In the genomic region with DNA sequence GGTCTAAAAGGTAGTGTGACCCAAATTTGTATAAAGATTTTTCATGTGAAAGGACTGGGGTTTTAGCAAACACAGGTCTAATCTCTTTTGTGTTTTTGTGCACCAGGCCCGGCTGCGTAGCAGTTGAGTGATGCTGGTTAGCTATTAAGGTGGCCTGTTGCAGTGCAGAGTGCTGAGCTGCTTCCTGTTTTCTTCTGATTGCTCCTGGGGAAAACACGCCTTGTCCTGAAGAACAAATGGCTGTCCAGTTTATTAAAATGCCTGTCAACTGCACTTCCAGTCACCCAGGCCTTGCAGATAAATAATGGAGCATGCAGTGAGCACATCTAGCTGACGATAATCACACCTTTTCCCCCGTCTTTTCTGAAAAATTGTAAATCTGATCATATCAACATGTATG, we compare ENCODE assay signal across 8 cellular contexts. TPM values are rescaled to one million over a fixed set of nuclear protein-coding genes. Genes with fewer than 3 reads are reported as not detected.
A peak's percentile ranks its signal among the peaks of the same experiment; 100 is the strongest.
DNase-seq lines count a peak whose midpoint lies in the region; ATAC-seq, FAIRE-seq and TF ChIP-seq lines count a peak whose summit lies in the region.

No MANE protein-coding gene starts in this region.

- no peaks in the 10 kb centered on the region for H3K9me3 ChIP-seq in HepG2 (ENCODE audit: low read length)

- peak; percentile 73 for FAIRE-seq in HepG2 (lab: Jason Lieb, UNC)

- H3K27ac ChIP-seq in coronary artery (peak overlapping the region; percentile 95 to 99), HepG2 (ENCODE audit: extremely low read length, insufficient read depth, low read length) (peak overlapping the region; percentile 93)

- BruUV-seq in HepG2 (replicated peaks; lab: Mats Ljungman, UMichigan): no TSS peak

- no peak for TF ChIP-seq EP300 in HepG2 (IDR thresholded peaks at IDR 0.05; ENCODE audit: low read depth in 2 of 2, low read length in 2 of 2)
- TF ChIP-seq EP300 in HepG2 (CRISPR knock-in tag; IDR thresholded peaks at IDR 0.05; ENCODE audit: borderline replicate concordance): no peak

- no peak for TF ChIP-seq RAD21 in HepG2 (CRISPR knock-in tag; IDR thresholded peaks at IDR 0.05)

- TF ChIP-seq CTCF in coronary artery (IDR thresholded peaks at IDR 0.05) (no peak), HepG2 (CRISPR knock-in tag; IDR thresholded peaks at IDR 0.05) (no peak)

- H3K9ac ChIP-seq in HepG2 (ENCODE audit: insufficient read depth, low read depth, low read length): peak overlapping the region; percentile 94

- TF ChIP-seq POLR2A in HepG2 (IDR thresholded peaks at IDR 0.05; ENCODE audit: insufficient read depth in 1 of 2, low read depth in 2 of 2, low read length in 2 of 2): peak; percentile 64 to 75

- H3K4me1 ChIP-seq in HepG2 (ENCODE audit: insufficient read depth, low read length): peaks cover 18% of the 10 kb centered on the region

- H2AFZ ChIP-seq in HepG2 (ENCODE audit: low read length): no peak overlapping the region

- peak; percentile 51 for ATAC-seq in GM19023 (IDR thresholded peaks at IDR 0.05; ENCODE audit: unreplicated experiment)
- peak; percentile 67 for ATAC-seq in HG03159 (IDR thresholded peaks at IDR 0.05; ENCODE audit: unreplicated experiment)
- peak; percentile 82 for ATAC-seq in HepG2

- H3K27me3 ChIP-seq in HepG2 (ENCODE audit: control insufficient read depth in 1 of 2, insufficient read depth in 2 of 2, low read length in 2 of 2): no peaks in the 10 kb centered on the region; a peak in 1 of 5 replicates

- in situ Hi-C loops in HepG2 (cut with HindIII; ENCODE audit: extremely low pct_ligation_motif_present, low pct_unique_long_range_greater_than_20kb): loop anchor here (10.0 kb wide), 1 partner anchor 636 kb away; no protein-coding TSS in a partner anchor

- under 1% methylated on average over 5 of the region's 5 CpGs for WGBS in HepG2 (ENCODE audit: low lambda C conversion rate)

- H3K4me2 ChIP-seq in HepG2 (ENCODE audit: low read depth, low read length): peak overlapping the region; percentile 82

- DNase-seq in AML-193 (lab: John Stamatoyannopoulos, UW): peak; percentile 79 to 90
- DNase-seq in NCI-H345 treated with DMSO at 0.1 percent for 48 hours (lab: John Stamatoyannopoulos, UW; ENCODE audit: unreplicated experiment): peak; percentile 86
- DNase-seq in activated CD4-positive, CD25-positive, alpha-beta regulatory T cell treated with anti-CD3 and anti-CD28 coated beads, Interleukin-2, amount 50 U/mL, for 16 hours (ENCODE audit: low read depth, low spot score): peak; percentile 47
- DNase-seq in coronary artery (ENCODE audit: low spot score): peak; percentile 89
- peak; percentile 95 for DNase-seq in HepG2 (ENCODE audit: low spot score)
- DNase-seq in stimulated activated CD4-positive, alpha-beta T cell treated with anti-CD3 and anti-CD28 coated beads, Interleukin-4, amount 100 ng/mL, for 4 hours: peak; percentile 42 to 56

- no peaks in the 10 kb centered on the region for H3K36me3 ChIP-seq in HepG2 (replicated peaks in 1 of 2; ENCODE audit: control insufficient read depth in 1 of 2, insufficient read depth in 2 of 2, low read length in 2 of 2)

- peaks cover 24% of the 10 kb centered on the region for H3K79me2 ChIP-seq in HepG2 (ENCODE audit: insufficient read depth, low read length)

- peaks cover 3% of the 10 kb centered on the region; the same call in 1 of the 2 replicates for H4K20me1 ChIP-seq in HepG2 (ENCODE audit: insufficient read depth, low read length)

- CTCF ChIA-PET in HepG2 (lab: Yijun Ruan, JAX; ENCODE audit: low intra/inter-chr PET ratio, low total read pairs): interaction anchor here (1.8 kb wide), 1 partner anchor 83 kb away, joined by 7 read pairs; no protein-coding TSS in a partner anchor

- peak overlapping the region; percentile 84 for H3K4me3 ChIP-seq in coronary artery
- peak overlapping the region; percentile 80 to 97 (median 93) for H3K4me3 ChIP-seq in HepG2 (replicated peaks in 1 of 3; ENCODE audit: insufficient read depth in 1 of 3, low read depth in 2 of 3, low read length in 3 of 3)

- intact Hi-C loops in HepG2 (cut with micrococcal nuclease; ENCODE audit: unreplicated experiment): loop anchor here (1.0 to 10.0 kb wide), 5 partner anchors 70 to 722 kb away; a partner anchor contains a TSS

- POLR2A ChIA-PET in HepG2 (lab: Yijun Ruan, JAX): interaction anchor here (0.6 to 3.5 kb wide), 10 partner anchors 8 to 1321 kb away, joined by 3 to 48 read pairs (median 10); a partner anchor contains a TSS

RNA-seq across cellular contexts. Expression of a gene that starts 1.8 kb away (rescaled TPM):
- total RNA-seq in HepG2 (2016; rRNA removed; fragmentation: Illumina TruSeq; extraction: Trizol): 25.8 and 33.0 TPM in 2 replicates
- 9.6 and 12.2 TPM in 2 replicates for total RNA-seq in HepG2 (2016; cell fraction: cytosol; rRNA removed; fragmentation: Illumina TruSeq; extraction: Trizol; ENCODE audit: low read depth)
- total RNA-seq in HepG2 (2016; cell fraction: insoluble cytoplasmic fraction; rRNA removed; fragmentation: Illumina TruSeq; extraction: Trizol): 23.0 and 30.3 TPM in 2 replicates
- 27.0 and 27.8 TPM in 2 replicates for total RNA-seq in HepG2 (2016; cell fraction: membrane; rRNA removed; fragmentation: Illumina TruSeq; extraction: Trizol)
- 15.5 and 15.9 TPM in 2 replicates for total RNA-seq in HepG2 (2016; cell fraction: nucleus; rRNA removed; fragmentation: Illumina TruSeq; extraction: Trizol)
- 21.8 and 22.2 TPM in 2 replicates for polyA plus RNA-seq in HepG2 (2011; rRNA removed)
- polyA plus RNA-seq in HepG2 (2011; cell fraction: cytosol; rRNA removed): 13.2 and 19.2 TPM in 2 replicates
- 10.1 and 13.8 TPM in 2 replicates for polyA plus RNA-seq in HepG2 (2011; cell fraction: nucleus; rRNA removed)
- polyA plus RNA-seq in HepG2 (2012): 22.3 and 23.1 TPM in 2 replicates
- polyA plus RNA-seq in HepG2 (2016; cell fraction: cytosol; fragmentation: Illumina TruSeq; extraction: Trizol; ENCODE audit: low read depth): 15.5 and 15.7 TPM in 2 replicates
- 39.8 and 40.4 TPM in 2 replicates for polyA plus RNA-seq in HepG2 (2016; cell fraction: insoluble cytoplasmic fraction; fragmentation: Illumina TruSeq; extraction: Trizol; ENCODE audit: low read depth)
- 26.1 and 26.7 TPM in 2 replicates for polyA plus RNA-seq in HepG2 (2016; cell fraction: membrane; fragmentation: Illumina TruSeq; extraction: Trizol; ENCODE audit: low read depth)
- polyA plus RNA-seq in HepG2 (2016; cell fraction: nucleus; fragmentation: Illumina TruSeq; extraction: Trizol; ENCODE audit: insufficient read depth, low read depth): 25.6 and 28.8 TPM in 2 replicates
- 18.5 and 20.8 TPM in 2 replicates for polyA minus RNA-seq in HepG2 (2011; rRNA and poly(A)+ RNA removed; ENCODE audit: low replicate concordance)
- 8.7 and 9.5 TPM in 2 replicates for polyA minus RNA-seq in HepG2 (2011; cell fraction: cytosol; rRNA and poly(A)+ RNA removed)
- 11.7 and 14.9 TPM in 2 replicates for polyA minus RNA-seq in HepG2 (2011; cell fraction: nucleus; rRNA and poly(A)+ RNA removed)

RNA-seq across cellular contexts. Expression of a gene that starts 19.3 kb away (rescaled TPM):
- not detected in 2 replicates for total RNA-seq in HepG2 (2016; rRNA removed; fragmentation: Illumina TruSeq; extraction: Trizol)
- not detected in 2 replicates for total RNA-seq in HepG2 (2016; cell fraction: cytosol; rRNA removed; fragmentation: Illumina TruSeq; extraction: Trizol; ENCODE audit: low read depth)
- total RNA-seq in HepG2 (2016; cell fraction: insoluble cytoplasmic fraction; rRNA removed; fragmentation: Illumina TruSeq; extraction: Trizol): not detected in 2 replicates
- total RNA-seq in HepG2 (2016; cell fraction: membrane; rRNA removed; fragmentation: Illumina TruSeq; extraction: Trizol): not detected in 2 replicates
- not detected in 2 replicates for total RNA-seq in HepG2 (2016; cell fraction: nucleus; rRNA removed; fragmentation: Illumina TruSeq; extraction: Trizol)
- polyA plus RNA-seq in HepG2 (2011; rRNA removed): not detected in 2 replicates
- polyA plus RNA-seq in HepG2 (2011; cell fraction: cytosol; rRNA removed): not detected in 2 replicates
- polyA plus RNA-seq in HepG2 (2011; cell fraction: nucleus; rRNA removed): not detected in 2 replicates
- polyA plus RNA-seq in HepG2 (2012): not detected in 2 replicates
- polyA plus RNA-seq in HepG2 (2016; cell fraction: cytosol; fragmentation: Illumina TruSeq; extraction: Trizol; ENCODE audit: low read depth): not detected in 2 replicates
- polyA plus RNA-seq in HepG2 (2016; cell fraction: insoluble cytoplasmic fraction; fragmentation: Illumina TruSeq; extraction: Trizol; ENCODE audit: low read depth): not detected in 2 replicates
- not detected in 2 replicates for polyA plus RNA-seq in HepG2 (2016; cell fraction: membrane; fragmentation: Illumina TruSeq; extraction: Trizol; ENCODE audit: low read depth)
- polyA plus RNA-seq in HepG2 (2016; cell fraction: nucleus; fragmentation: Illumina TruSeq; extraction: Trizol; ENCODE audit: insufficient read depth, low read depth): not detected in 2 replicates
- not detected in 2 replicates for polyA minus RNA-seq in HepG2 (2011; rRNA and poly(A)+ RNA removed; ENCODE audit: low replicate concordance)
- not detected in 2 replicates for polyA minus RNA-seq in HepG2 (2011; cell fraction: cytosol; rRNA and poly(A)+ RNA removed)
- not detected in 2 replicates for polyA minus RNA-seq in HepG2 (2011; cell fraction: nucleus; rRNA and poly(A)+ RNA removed)

RNA-seq across cellular contexts. Expression of a gene that starts 21.1 kb away (rescaled TPM):
- 4.3 and 6.8 TPM in 2 replicates for total RNA-seq in HepG2 (2016; rRNA removed; fragmentation: Illumina TruSeq; extraction: Trizol)
- total RNA-seq in HepG2 (2016; cell fraction: cytosol; rRNA removed; fragmentation: Illumina TruSeq; extraction: Trizol; ENCODE audit: low read depth): 0.30 and 0.62 TPM in 2 replicates
- 4.0 and 6.7 TPM in 2 replicates for total RNA-seq in HepG2 (2016; cell fraction: insoluble cytoplasmic fraction; rRNA removed; fragmentation: Illumina TruSeq; extraction: Trizol)
- 2.4 and 3.2 TPM in 2 replicates for total RNA-seq in HepG2 (2016; cell fraction: membrane; rRNA removed; fragmentation: Illumina TruSeq; extraction: Trizol)
- total RNA-seq in HepG2 (2016; cell fraction: nucleus; rRNA removed; fragmentation: Illumina TruSeq; extraction: Trizol): 5.9 and 7.0 TPM in 2 replicates
- 2.0 and 2.1 TPM in 2 replicates for polyA plus RNA-seq in HepG2 (2011; rRNA removed)
- polyA plus RNA-seq in HepG2 (2011; cell fraction: cytosol; rRNA removed): 1.7 and 2.3 TPM in 2 replicates
- polyA plus RNA-seq in HepG2 (2011; cell fraction: nucleus; rRNA removed): 0.72 and 1.2 TPM in 2 replicates
- 2.1 and 2.3 TPM in 2 replicates for polyA plus RNA-seq in HepG2 (2012)
- polyA plus RNA-seq in HepG2 (2016; cell fraction: cytosol; fragmentation: Illumina TruSeq; extraction: Trizol; ENCODE audit: low read depth): 0.43 and 0.46 TPM in 2 replicates
- 2.3 and 3.0 TPM in 2 replicates for polyA plus RNA-seq in HepG2 (2016; cell fraction: insoluble cytoplasmic fraction; fragmentation: Illumina TruSeq; extraction: Trizol; ENCODE audit: low read depth)
- 1.1 and 1.3 TPM in 2 replicates for polyA plus RNA-seq in HepG2 (2016; cell fraction: membrane; fragmentation: Illumina TruSeq; extraction: Trizol; ENCODE audit: low read depth)
- 5.2 and 5.9 TPM in 2 replicates for polyA plus RNA-seq in HepG2 (2016; cell fraction: nucleus; fragmentation: Illumina TruSeq; extraction: Trizol; ENCODE audit: insufficient read depth, low read depth)
- 2.9 and 4.8 TPM in 2 replicates for polyA minus RNA-seq in HepG2 (2011; rRNA and poly(A)+ RNA removed; ENCODE audit: low replicate concordance)
- 3.1 and 3.2 TPM in 2 replicates for polyA minus RNA-seq in HepG2 (2011; cell fraction: cytosol; rRNA and poly(A)+ RNA removed)
- polyA minus RNA-seq in HepG2 (2011; cell fraction: nucleus; rRNA and poly(A)+ RNA removed): 2.2 and 3.5 TPM in 2 replicates

RNA-seq across cellular contexts. Expression of a gene that starts 43.5 kb away (rescaled TPM):
- not detected in 2 replicates for total RNA-seq in HepG2 (2016; rRNA removed; fragmentation: Illumina TruSeq; extraction: Trizol)
- not detected in 2 replicates for total RNA-seq in HepG2 (2016; cell fraction: cytosol; rRNA removed; fragmentation: Illumina TruSeq; extraction: Trizol; ENCODE audit: low read depth)
- not detected in 2 replicates for total RNA-seq in HepG2 (2016; cell fraction: insoluble cytoplasmic fraction; rRNA removed; fragmentation: Illumina TruSeq; extraction: Trizol)
- total RNA-seq in HepG2 (2016; cell fraction: membrane; rRNA removed; fragmentation: Illumina TruSeq; extraction: Trizol): not detected in 2 replicates
- total RNA-seq in HepG2 (2016; cell fraction: nucleus; rRNA removed; fragmentation: Illumina TruSeq; extraction: Trizol): not detected in 2 replicates
- not detected in 2 replicates for polyA plus RNA-seq in HepG2 (2011; rRNA removed)
- not detected in 2 replicates for polyA plus RNA-seq in HepG2 (2011; cell fraction: cytosol; rRNA removed)
- not detected in 2 replicates for polyA plus RNA-seq in HepG2 (2011; cell fraction: nucleus; rRNA removed)
- polyA plus RNA-seq in HepG2 (2012): not detected in 2 replicates
- not detected in 2 replicates for polyA plus RNA-seq in HepG2 (2016; cell fraction: cytosol; fragmentation: Illumina TruSeq; extraction: Trizol; ENCODE audit: low read depth)
- polyA plus RNA-seq in HepG2 (2016; cell fraction: insoluble cytoplasmic fraction; fragmentation: Illumina TruSeq; extraction: Trizol; ENCODE audit: low read depth): not detected in 2 replicates
- not detected in 2 replicates for polyA plus RNA-seq in HepG2 (2016; cell fraction: membrane; fragmentation: Illumina TruSeq; extraction: Trizol; ENCODE audit: low read depth)
- polyA plus RNA-seq in HepG2 (2016; cell fraction: nucleus; fragmentation: Illumina TruSeq; extraction: Trizol; ENCODE audit: insufficient read depth, low read depth): not detected in 2 replicates
- polyA minus RNA-seq in HepG2 (2011; rRNA and poly(A)+ RNA removed; ENCODE audit: low replicate concordance): not detected in 2 replicates
- polyA minus RNA-seq in HepG2 (2011; cell fraction: cytosol; rRNA and poly(A)+ RNA removed): not detected in 2 replicates
- polyA minus RNA-seq in HepG2 (2011; cell fraction: nucleus; rRNA and poly(A)+ RNA removed): not detected in 2 replicates

Comparison
In these comparisons a context has a peak if more than half of its experiments do, and no peak if none do; other contexts are left out.
1. Peak in every context shown above with its lines: DNase-seq, ATAC-seq, H3K4me3 ChIP-seq and H3K27ac ChIP-seq.